Comparison of ENCODE assay signal across 38 cellular contexts in genomic region chrX:32532282-32532681, GRCh38.
"Had no signal": no experiment of that assay in that cellular context is flagged by ENCODE, and none has a peak within 500 bp of the region (broad histone marks: within the 10 kb centered on the region; RNA-seq: fewer than 3 reads in every experiment).

No MANE protein-coding gene starts in this region.

- H3K36me3 Mint-ChIP-seq: activated naive CD4-positive, alpha-beta T cell treated with anti-CD3 and anti-CD28 coated beads, Interleukin-2, amount 50 U/mL, for 24 hours; activated naive CD8-positive, alpha-beta T cell treated with anti-CD3 and anti-CD28 coated beads, Interleukin-2, amount 10 ng/mL, durations not matched to agents 7 days and 5 days; T-cell had no signal

- ATAC-seq: activated T-cell treated with anti-CD3 and anti-CD28 coated beads, Interleukin-2, amount 50 U/mL, for 72 hours; activated T-helper 17 cell treated with anti-CD3 and anti-CD28 coated beads, Interleukin-2, amount 50 U/mL, for 72 hours; body of pancreas; PC-3; SK-N-SH treated with all-trans-retinoic acid at 6 μM for 48 hours; T-cell; T-helper 17 cell had no signal

- H3K27me3 Mint-ChIP-seq: activated CD4-positive, alpha-beta memory T cell treated with anti-CD3 and anti-CD28 coated beads, Interleukin-2, amount 10 ng/mL, durations not matched to agents 7 days and 5 days; activated naive CD4-positive, alpha-beta T cell treated with anti-CD3 and anti-CD28 coated beads, Interleukin-2, amount 50 U/mL, for 24 hours; activated T-helper 17 cell treated with anti-CD3 and anti-CD28 coated beads, Interleukin-2, amount 50 U/mL, for 72 hours; central memory CD8-positive, alpha-beta T cell; T-helper 17 cell had no signal

- DNase-seq: activated CD4-positive, alpha-beta memory T cell treated with anti-CD3 and anti-CD28 coated beads, Interleukin-2, amount 10 ng/mL, durations not matched to agents 7 days and 5 days; activated CD4-positive, alpha-beta T cell treated with anti-CD3 and anti-CD28 coated beads for 1 hour; activated CD4-positive, alpha-beta T cell treated with anti-CD3 and anti-CD28 coated beads for 48 hours; activated CD4-positive, CD25-positive, alpha-beta regulatory T cell; activated gamma-delta T cell; activated naive CD4-positive, alpha-beta T cell treated with Interleukin-2 at 50 U/mL for 16 hours; activated naive CD8-positive, alpha-beta T cell treated with anti-CD3 and anti-CD28 coated beads, Interleukin-2, amount 10 ng/mL, durations not matched to agents 7 days and 5 days; activated T-cell treated with anti-CD3 and anti-CD28 coated beads, Interleukin-2, amount 50 U/mL, for 1 hour; activated T-cell treated with anti-CD3 and anti-CD28 coated beads, Interleukin-2, amount 50 U/mL, for 72 hours; amygdala; body of pancreas; Karpas-422; KBM-7; NCI-H1092 treated with DMSO at 0.1 percent for 48 hours; NCI-H1417; NCI-H146; NCI-H187; NCI-H2029 treated with DMSO at 0.1 percent for 48 hours; NCI-H2107; NCI-H2171; NCI-H510A; NCI-H526; NCI-H748 treated with DMSO at 0.1 percent for 48 hours; NK-92 treated with Interleukin-12 subunit alpha and Interleukin-12 subunit beta, amount 100 ng/mL, for 24 hours; PC-3; Peyer's patch; RPMI8226; SHP77 treated with DMSO at 0.1 percent for 48 hours; T-cell; T-helper 17 cell; T1000; WERI-Rb-1 had no signal

- H3K4me3 Mint-ChIP-seq: activated CD4-positive, alpha-beta memory T cell treated with anti-CD3 and anti-CD28 coated beads, Interleukin-2, amount 10 ng/mL, durations not matched to agents 7 days and 5 days; activated naive CD4-positive, alpha-beta T cell treated with anti-CD3 and anti-CD28 coated beads, Interleukin-2, amount 50 U/mL, for 24 hours; activated naive CD8-positive, alpha-beta T cell treated with anti-CD3 and anti-CD28 coated beads, Interleukin-2, amount 10 ng/mL, durations not matched to agents 7 days and 5 days; activated T-cell treated with anti-CD3 and anti-CD28 coated beads, Interleukin-2, amount 50 U/mL, for 72 hours; activated T-helper 17 cell treated with anti-CD3 and anti-CD28 coated beads, Interleukin-2, amount 50 U/mL, for 72 hours; central memory CD8-positive, alpha-beta T cell; T-cell; T-helper 17 cell had no signal

- H3K36me3 ChIP-seq: ascending aorta, cardiac muscle cell, Peyer's patch, WERI-Rb-1 had no signal

- H3K27me3 ChIP-seq: ascending aorta, body of pancreas, cardiac muscle cell, Peyer's patch had no signal

- H3K4me1 ChIP-seq: ascending aorta, body of pancreas, Peyer's patch had no signal

- H3K27ac ChIP-seq: ascending aorta, body of pancreas, cardiac muscle cell, Peyer's patch, WERI-Rb-1 had no signal

- H3K9me3 Mint-ChIP-seq: activated CD4-positive, alpha-beta memory T cell treated with anti-CD3 and anti-CD28 coated beads, Interleukin-2, amount 10 ng/mL, durations not matched to agents 7 days and 5 days; activated naive CD4-positive, alpha-beta T cell treated with anti-CD3 and anti-CD28 coated beads, Interleukin-2, amount 50 U/mL, for 24 hours; activated naive CD8-positive, alpha-beta T cell treated with anti-CD3 and anti-CD28 coated beads, Interleukin-2, amount 10 ng/mL, durations not matched to agents 7 days and 5 days; activated T-cell treated with anti-CD3 and anti-CD28 coated beads, Interleukin-2, amount 50 U/mL, for 72 hours; activated T-helper 17 cell treated with anti-CD3 and anti-CD28 coated beads, Interleukin-2, amount 50 U/mL, for 72 hours; T-cell had no signal

- H3K4me3 ChIP-seq: ascending aorta, body of pancreas, cardiac muscle cell, Peyer's patch had no signal

- H3K9me3 ChIP-seq: ascending aorta, body of pancreas, Peyer's patch had no signal

- H3K4me1 Mint-ChIP-seq: activated CD4-positive, alpha-beta memory T cell treated with anti-CD3 and anti-CD28 coated beads, Interleukin-2, amount 10 ng/mL, durations not matched to agents 7 days and 5 days; activated naive CD4-positive, alpha-beta T cell treated with anti-CD3 and anti-CD28 coated beads, Interleukin-2, amount 50 U/mL, for 24 hours; activated naive CD8-positive, alpha-beta T cell treated with anti-CD3 and anti-CD28 coated beads, Interleukin-2, amount 10 ng/mL, durations not matched to agents 7 days and 5 days; activated T-helper 17 cell treated with anti-CD3 and anti-CD28 coated beads, Interleukin-2, amount 50 U/mL, for 72 hours; central memory CD8-positive, alpha-beta T cell; T-helper 17 cell had no signal

- H3K27ac Mint-ChIP-seq: activated CD4-positive, alpha-beta memory T cell treated with anti-CD3 and anti-CD28 coated beads, Interleukin-2, amount 10 ng/mL, durations not matched to agents 7 days and 5 days; activated naive CD4-positive, alpha-beta T cell treated with anti-CD3 and anti-CD28 coated beads, Interleukin-2, amount 50 U/mL, for 24 hours; activated naive CD8-positive, alpha-beta T cell treated with anti-CD3 and anti-CD28 coated beads, Interleukin-2, amount 10 ng/mL, durations not matched to agents 7 days and 5 days; activated T-cell treated with anti-CD3 and anti-CD28 coated beads, Interleukin-2, amount 50 U/mL, for 72 hours; activated T-helper 17 cell treated with anti-CD3 and anti-CD28 coated beads, Interleukin-2, amount 50 U/mL, for 72 hours; T-cell; T-helper 17 cell had no signal
